Comparison of ENCODE assay signal across 2 cellular contexts in the genomic region with DNA sequence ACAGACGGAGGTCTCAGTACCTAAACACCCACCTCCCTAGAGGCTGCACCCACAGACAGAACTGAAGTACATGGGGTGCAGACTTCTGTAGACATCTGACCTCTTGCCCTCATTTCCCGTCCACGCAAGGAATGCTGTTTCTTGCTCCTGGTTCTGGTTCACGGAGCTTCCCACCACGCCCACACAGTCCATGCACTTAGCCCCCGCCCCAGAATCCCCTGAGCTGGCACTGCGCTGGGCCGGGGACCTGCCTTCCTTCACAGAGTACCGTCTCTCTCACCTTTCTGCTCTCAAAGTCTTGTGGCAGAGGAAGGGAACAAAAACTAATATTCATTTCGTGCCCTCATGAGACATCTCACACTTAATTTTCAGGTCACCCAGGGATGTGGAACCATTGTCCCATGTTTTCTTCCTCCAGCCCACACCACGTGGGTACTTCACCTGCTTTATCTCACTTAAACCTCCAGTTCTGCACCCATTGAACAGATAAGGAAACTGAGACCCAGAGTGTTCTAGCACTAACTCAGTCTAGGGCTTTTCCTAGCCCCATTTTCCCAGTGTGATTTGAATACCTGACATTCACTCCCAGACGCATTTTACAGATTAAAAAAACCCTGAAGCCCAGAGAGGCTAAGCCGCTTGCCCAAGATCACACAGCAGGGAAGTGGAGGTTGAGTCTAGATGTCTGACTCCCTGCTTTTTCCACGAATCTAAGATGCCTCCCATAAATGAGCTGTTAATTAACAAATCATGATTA.
TF ChIP-seq lines count a peak whose summit lies in the region.

No MANE protein-coding gene starts in this region.

TF ChIP-seq in A549, 52 proteins besides CTCF, POLR2A, EP300 and RAD21:
- TF ChIP-seq ZFP36 (IDR thresholded peaks at IDR 0.05; ENCODE audit: borderline replicate concordance, partially characterized antibody) (peak; percentile 15), KDM1A (IDR thresholded peaks at IDR 0.05; ENCODE audit: low read depth) (0 out of 2 replicates have a peak, but pooled peaks have one; percentile 27), FOXS1 (CRISPR knock-in tag; IDR thresholded peaks at IDR 0.05) (no peak)

TF ChIP-seq in H1, 55 proteins besides CTCF, POLR2A, EP300 and RAD21:
- TF ChIP-seq CREB1 (IDR thresholded peaks at IDR 0.05) (no peak), RFX5 (IDR thresholded peaks at IDR 0.05; ENCODE audit: borderline replicate concordance, low read depth, low read length) (no peak), KDM5A (IDR thresholded peaks at IDR 0.05; ENCODE audit: low read length) (no peak), FOSL1 (IDR thresholded peaks at IDR 0.05; ENCODE audit: insufficient read depth, low read depth, low read length) (no peak), KDM1A (IDR thresholded peaks at IDR 0.05; ENCODE audit: borderline replicate concordance, low read length) (peak; percentile 69)
